33 cellular contexts compared by ENCODE assay signal in genomic region chr20:62846528-62846890, GRCh38. TPM values are rescaled to one million over a fixed set of nuclear protein-coding genes. Genes with fewer than 3 reads are reported as not detected.
"Had no signal": no experiment of that assay in that cellular context is flagged by ENCODE, and none has a peak within 500 bp of the region (broad histone marks: within the 10 kb centered on the region; RNA-seq: fewer than 3 reads in every experiment).

No MANE protein-coding gene starts in this region.

- H3K27ac Mint-ChIP-seq: activated B cell treated with CpG ODN at 0.5 μM for 24 hours; activated CD4-positive, alpha-beta memory T cell treated with anti-CD3 and anti-CD28 coated beads for 36 hours; activated naive CD4-positive, alpha-beta T cell treated with anti-CD3 and anti-CD28 coated beads, Interleukin-2, amount 10 ng/mL, durations not matched to agents 7 days and 5 days; activated naive CD8-positive, alpha-beta T cell; activated naive CD8-positive, alpha-beta T cell treated with anti-CD3 and anti-CD28 coated beads, Interleukin-2, amount 50 U/mL, for 24 hours; activated T-helper 1 cell treated with anti-CD3 and anti-CD28 coated beads, Interleukin-12 subunit alpha, Interleukin-12 subunit beta, Interleukin-2, Interleukin-4 antibody, amounts not matched to agents 30 ng/mL and 10 ng/mL and 1 ng/mL, durations not matched to agents 14 hours and 24 hours and 36 hours; T-cell had no signal

- ATAC-seq: activated naive CD8-positive, alpha-beta T cell treated with anti-CD3 and anti-CD28 coated beads, Interleukin-2, amount 50 U/mL, for 24 hours; activated T-cell treated with anti-CD3 and anti-CD28 coated beads, Interleukin-2, amount 50 U/mL, for 4 hours; SK-N-SH treated with all-trans-retinoic acid at 6 μM for 48 hours; T-cell had no signal

- H3K9me3 Mint-ChIP-seq: activated B cell treated with CpG ODN at 0.5 μM for 24 hours; activated CD4-positive, alpha-beta memory T cell treated with anti-CD3 and anti-CD28 coated beads for 36 hours; activated naive CD4-positive, alpha-beta T cell treated with anti-CD3 and anti-CD28 coated beads, Interleukin-2, amount 10 ng/mL, durations not matched to agents 7 days and 5 days; activated naive CD8-positive, alpha-beta T cell treated with anti-CD3 and anti-CD28 coated beads, Interleukin-2, amount 50 U/mL, for 24 hours; activated T-cell treated with anti-CD3 and anti-CD28 coated beads, Interleukin-2, amount 50 U/mL, for 4 hours; activated T-helper 1 cell treated with anti-CD3 and anti-CD28 coated beads, Interleukin-12 subunit alpha, Interleukin-12 subunit beta, Interleukin-2, Interleukin-4 antibody, amounts not matched to agents 30 ng/mL and 10 ng/mL and 1 ng/mL, durations not matched to agents 14 hours and 24 hours and 36 hours; T-cell had no signal

- H3K4me3 ChIP-seq: PC-9 had no signal

- H3K4me1 Mint-ChIP-seq: activated naive CD4-positive, alpha-beta T cell treated with anti-CD3 and anti-CD28 coated beads, Interleukin-2, amount 10 ng/mL, durations not matched to agents 7 days and 5 days; activated naive CD8-positive, alpha-beta T cell treated with anti-CD3 and anti-CD28 coated beads, Interleukin-2, amount 50 U/mL, for 24 hours; T-cell had no signal

- DNase-seq: activated B cell treated with CpG ODN at 0.5 μM for 24 hours; activated CD4-positive, alpha-beta memory T cell treated with anti-CD3 and anti-CD28 coated beads for 36 hours; activated CD4-positive, alpha-beta T cell treated with anti-CD3 and anti-CD28 coated beads for 4 hours; activated CD4-positive, alpha-beta T cell treated with anti-CD3 and anti-CD28 coated beads, Interleukin-2, amount 50 U/mL, for 1 hour; activated CD4-positive, CD25-positive, alpha-beta regulatory T cell treated with anti-CD3 and anti-CD28 coated beads, Interleukin-2, amount 50 U/mL, for 72 hours; activated CD8-positive, alpha-beta memory T cell treated with anti-CD3 and anti-CD28 coated beads, Interleukin-2, amount 50 U/mL, for 4 hours; activated gamma-delta T cell treated with Interleukin-2 at 50 U/mL for 16 hours; activated naive CD4-positive, alpha-beta T cell treated with anti-CD3 and anti-CD28 coated beads, Interleukin-2, amount 10 ng/mL, durations not matched to agents 7 days and 5 days; activated naive CD8-positive, alpha-beta T cell treated with anti-CD3 and anti-CD28 coated beads, Interleukin-2, amount 50 U/mL, for 24 hours; activated T-cell treated with anti-CD3 and anti-CD28 coated beads for 4 hours; activated T-cell treated with anti-CD3 and anti-CD28 coated beads, Interleukin-2, amount 50 U/mL, for 4 hours; brain microvascular endothelial cell; central memory CD4-positive, alpha-beta T cell; Karpas-422; KBM-7; NCI-H1105; NCI-H1417 treated with DMSO at 0.1 percent for 48 hours; NCI-H187 treated with DMSO at 0.1 percent for 48 hours; NCI-H2081; NCI-H510A; NCI-H526; NCI-H748 treated with DMSO at 0.1 percent for 48 hours; SIG-M5; T-cell; T-helper 2 cell; T-helper 9 cell had no signal

- H3K27me3 ChIP-seq: brain microvascular endothelial cell had no signal

- H3K27me3 Mint-ChIP-seq: activated B cell treated with CpG ODN at 0.5 μM for 24 hours; activated CD4-positive, alpha-beta memory T cell treated with anti-CD3 and anti-CD28 coated beads for 36 hours; activated naive CD4-positive, alpha-beta T cell treated with anti-CD3 and anti-CD28 coated beads, Interleukin-2, amount 10 ng/mL, durations not matched to agents 7 days and 5 days; activated naive CD8-positive, alpha-beta T cell; activated naive CD8-positive, alpha-beta T cell treated with anti-CD3 and anti-CD28 coated beads, Interleukin-2, amount 50 U/mL, for 24 hours; T-cell had no signal

- H3K4me3 Mint-ChIP-seq: activated B cell treated with CpG ODN at 0.5 μM for 24 hours; activated CD4-positive, alpha-beta memory T cell treated with anti-CD3 and anti-CD28 coated beads for 36 hours; activated naive CD4-positive, alpha-beta T cell treated with anti-CD3 and anti-CD28 coated beads, Interleukin-2, amount 10 ng/mL, durations not matched to agents 7 days and 5 days; activated naive CD8-positive, alpha-beta T cell; activated naive CD8-positive, alpha-beta T cell treated with anti-CD3 and anti-CD28 coated beads, Interleukin-2, amount 50 U/mL, for 24 hours; activated T-cell treated with anti-CD3 and anti-CD28 coated beads, Interleukin-2, amount 50 U/mL, for 4 hours; activated T-helper 1 cell treated with anti-CD3 and anti-CD28 coated beads, Interleukin-12 subunit alpha, Interleukin-12 subunit beta, Interleukin-2, Interleukin-4 antibody, amounts not matched to agents 30 ng/mL and 10 ng/mL and 1 ng/mL, durations not matched to agents 14 hours and 24 hours and 36 hours; T-cell had no signal

- H3K27ac ChIP-seq: brain microvascular endothelial cell, PC-9, RWPE1, VCaP had no signal

- H3K36me3 Mint-ChIP-seq: activated naive CD4-positive, alpha-beta T cell treated with anti-CD3 and anti-CD28 coated beads, Interleukin-2, amount 10 ng/mL, durations not matched to agents 7 days and 5 days had no signal

RNA-seq across cellular contexts. Expression of gene COL9A3, which starts 29.7 kb away (rescaled TPM):
- total RNA-seq: activated CD4-positive, alpha-beta memory T cell treated with anti-CD3 and anti-CD28 coated beads for 36 hours; activated T-helper 1 cell treated with anti-CD3 and anti-CD28 coated beads, Interleukin-12 subunit alpha, Interleukin-12 subunit beta, Interleukin-2, Interleukin-4 antibody, amounts not matched to agents 30 ng/mL and 10 ng/mL and 1 ng/mL, durations not matched to agents 14 hours and 24 hours and 36 hours; MCF 10A had no signal
